ENCODE assay signal across 1 cellular context in the genomic region with DNA sequence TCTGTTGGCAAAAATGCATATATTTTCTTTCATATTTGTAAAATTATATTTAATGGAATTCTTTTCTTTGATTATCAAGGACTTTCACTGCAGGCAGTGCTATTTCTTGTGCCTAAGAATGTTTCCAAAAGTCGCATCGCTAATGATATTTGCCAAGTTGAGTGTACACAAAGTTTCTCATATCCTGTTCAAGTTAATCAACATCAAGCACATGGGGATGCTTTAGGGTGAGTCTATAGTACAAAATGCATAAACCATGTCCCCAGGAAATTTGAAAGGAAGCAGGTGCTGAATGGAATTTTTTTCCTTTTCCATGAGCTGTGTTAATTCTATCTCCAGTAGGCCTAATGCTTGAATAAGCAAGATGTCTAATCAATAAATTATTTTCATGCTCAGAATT.
TF ChIP-seq lines count a peak whose summit lies in the region.

No MANE protein-coding gene starts in this region.

TF ChIP-seq in HepG2, 621 proteins besides CTCF, POLR2A, EP300 and RAD21 (continued from another document and continues in another):
- TF ChIP-seq, protein P1, sequence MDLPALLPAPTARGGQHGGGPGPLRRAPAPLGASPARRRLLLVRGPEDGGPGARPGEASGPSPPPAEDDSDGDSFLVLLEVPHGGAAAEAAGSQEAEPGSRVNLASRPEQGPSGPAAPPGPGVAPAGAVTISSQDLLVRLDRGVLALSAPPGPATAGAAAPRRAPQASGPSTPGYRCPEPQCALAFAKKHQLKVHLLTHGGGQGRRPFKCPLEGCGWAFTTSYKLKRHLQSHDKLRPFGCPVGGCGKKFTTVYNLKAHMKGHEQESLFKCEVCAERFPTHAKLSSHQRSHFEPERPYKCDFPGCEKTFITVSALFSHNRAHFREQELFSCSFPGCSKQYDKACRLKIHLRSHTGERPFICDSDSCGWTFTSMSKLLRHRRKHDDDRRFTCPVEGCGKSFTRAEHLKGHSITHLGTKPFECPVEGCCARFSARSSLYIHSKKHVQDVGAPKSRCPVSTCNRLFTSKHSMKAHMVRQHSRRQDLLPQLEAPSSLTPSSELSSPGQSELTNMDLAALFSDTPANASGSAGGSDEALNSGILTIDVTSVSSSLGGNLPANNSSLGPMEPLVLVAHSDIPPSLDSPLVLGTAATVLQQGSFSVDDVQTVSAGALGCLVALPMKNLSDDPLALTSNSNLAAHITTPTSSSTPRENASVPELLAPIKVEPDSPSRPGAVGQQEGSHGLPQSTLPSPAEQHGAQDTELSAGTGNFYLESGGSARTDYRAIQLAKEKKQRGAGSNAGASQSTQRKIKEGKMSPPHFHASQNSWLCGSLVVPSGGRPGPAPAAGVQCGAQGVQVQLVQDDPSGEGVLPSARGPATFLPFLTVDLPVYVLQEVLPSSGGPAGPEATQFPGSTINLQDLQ (CRISPR knock-in tag; IDR thresholded peaks at IDR 0.05): no peak
- TF ChIP-seq, protein P2, sequence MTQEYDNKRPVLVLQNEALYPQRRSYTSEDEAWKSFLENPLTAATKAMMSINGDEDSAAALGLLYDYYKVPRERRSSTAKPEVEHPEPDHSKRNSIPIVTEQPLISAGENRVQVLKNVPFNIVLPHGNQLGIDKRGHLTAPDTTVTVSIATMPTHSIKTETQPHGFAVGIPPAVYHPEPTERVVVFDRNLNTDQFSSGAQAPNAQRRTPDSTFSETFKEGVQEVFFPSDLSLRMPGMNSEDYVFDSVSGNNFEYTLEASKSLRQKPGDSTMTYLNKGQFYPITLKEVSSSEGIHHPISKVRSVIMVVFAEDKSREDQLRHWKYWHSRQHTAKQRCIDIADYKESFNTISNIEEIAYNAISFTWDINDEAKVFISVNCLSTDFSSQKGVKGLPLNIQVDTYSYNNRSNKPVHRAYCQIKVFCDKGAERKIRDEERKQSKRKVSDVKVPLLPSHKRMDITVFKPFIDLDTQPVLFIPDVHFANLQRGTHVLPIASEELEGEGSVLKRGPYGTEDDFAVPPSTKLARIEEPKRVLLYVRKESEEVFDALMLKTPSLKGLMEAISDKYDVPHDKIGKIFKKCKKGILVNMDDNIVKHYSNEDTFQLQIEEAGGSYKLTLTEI (CRISPR knock-in tag; conservative IDR thresholded peaks at IDR 0.05): no peak
- TF ChIP-seq, protein P3, sequence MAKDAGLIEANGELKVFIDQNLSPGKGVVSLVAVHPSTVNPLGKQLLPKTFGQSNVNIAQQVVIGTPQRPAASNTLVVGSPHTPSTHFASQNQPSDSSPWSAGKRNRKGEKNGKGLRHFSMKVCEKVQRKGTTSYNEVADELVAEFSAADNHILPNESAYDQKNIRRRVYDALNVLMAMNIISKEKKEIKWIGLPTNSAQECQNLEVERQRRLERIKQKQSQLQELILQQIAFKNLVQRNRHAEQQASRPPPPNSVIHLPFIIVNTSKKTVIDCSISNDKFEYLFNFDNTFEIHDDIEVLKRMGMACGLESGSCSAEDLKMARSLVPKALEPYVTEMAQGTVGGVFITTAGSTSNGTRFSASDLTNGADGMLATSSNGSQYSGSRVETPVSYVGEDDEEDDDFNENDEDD (CRISPR knock-in tag; IDR thresholded peaks at IDR 0.05; ENCODE audit: borderline replicate concordance): no peak
- TF ChIP-seq ATAD3A (CRISPR knock-in tag; IDR thresholded peaks at IDR 0.05) (no peak), ISL2 (CRISPR knock-in tag; IDR thresholded peaks at IDR 0.05) (peak; percentile 70), MAZ (IDR thresholded peaks at IDR 0.05; ENCODE audit: borderline replicate concordance, low read depth, low read length) (no peak), MAZ (CRISPR knock-in tag; IDR thresholded peaks at IDR 0.05; ENCODE audit: low read depth) (no peak), SMARCC2 (IDR thresholded peaks at IDR 0.05) (no peak), ZNF3 (CRISPR knock-in tag; IDR thresholded peaks at IDR 0.05) (no peak), ZNF563 (CRISPR knock-in tag; IDR thresholded peaks at IDR 0.05) (no peak), NFYB (CRISPR knock-in tag; IDR thresholded peaks at IDR 0.05) (no peak), KDM1A (CRISPR knock-in tag; IDR thresholded peaks at IDR 0.05) (no peak), MXD4 (CRISPR knock-in tag; IDR thresholded peaks at IDR 0.05) (no peak), NFE2L2 (IDR thresholded peaks at IDR 0.05; ENCODE audit: low read length) (no peak), ZNF687 (CRISPR knock-in tag; IDR thresholded peaks at IDR 0.05) (no peak), ZBTB7A (CRISPR knock-in tag; IDR thresholded peaks at IDR 0.05) (no peak), ZSCAN30 (CRISPR knock-in tag; IDR thresholded peaks at IDR 0.05) (no peak), RBM39 (IDR thresholded peaks at IDR 0.05; ENCODE audit: low read depth, low read length, poor library complexity, severe bottlenecking) (no peak), ZNF644 (CRISPR knock-in tag; IDR thresholded peaks at IDR 0.05; ENCODE audit: low read depth) (0 out of 2 replicates have a peak, but pooled peaks have one; percentile 17), RXRA (CRISPR knock-in tag; IDR thresholded peaks at IDR 0.05) (no peak), FOXK2 (IDR thresholded peaks at IDR 0.05) (no peak), ZNF33B (CRISPR knock-in tag; IDR thresholded peaks at IDR 0.05) (no peak), ZNF615 (CRISPR knock-in tag; IDR thresholded peaks at IDR 0.05; ENCODE audit: borderline replicate concordance) (no peak)
- TF ChIP-seq, protein P4, sequence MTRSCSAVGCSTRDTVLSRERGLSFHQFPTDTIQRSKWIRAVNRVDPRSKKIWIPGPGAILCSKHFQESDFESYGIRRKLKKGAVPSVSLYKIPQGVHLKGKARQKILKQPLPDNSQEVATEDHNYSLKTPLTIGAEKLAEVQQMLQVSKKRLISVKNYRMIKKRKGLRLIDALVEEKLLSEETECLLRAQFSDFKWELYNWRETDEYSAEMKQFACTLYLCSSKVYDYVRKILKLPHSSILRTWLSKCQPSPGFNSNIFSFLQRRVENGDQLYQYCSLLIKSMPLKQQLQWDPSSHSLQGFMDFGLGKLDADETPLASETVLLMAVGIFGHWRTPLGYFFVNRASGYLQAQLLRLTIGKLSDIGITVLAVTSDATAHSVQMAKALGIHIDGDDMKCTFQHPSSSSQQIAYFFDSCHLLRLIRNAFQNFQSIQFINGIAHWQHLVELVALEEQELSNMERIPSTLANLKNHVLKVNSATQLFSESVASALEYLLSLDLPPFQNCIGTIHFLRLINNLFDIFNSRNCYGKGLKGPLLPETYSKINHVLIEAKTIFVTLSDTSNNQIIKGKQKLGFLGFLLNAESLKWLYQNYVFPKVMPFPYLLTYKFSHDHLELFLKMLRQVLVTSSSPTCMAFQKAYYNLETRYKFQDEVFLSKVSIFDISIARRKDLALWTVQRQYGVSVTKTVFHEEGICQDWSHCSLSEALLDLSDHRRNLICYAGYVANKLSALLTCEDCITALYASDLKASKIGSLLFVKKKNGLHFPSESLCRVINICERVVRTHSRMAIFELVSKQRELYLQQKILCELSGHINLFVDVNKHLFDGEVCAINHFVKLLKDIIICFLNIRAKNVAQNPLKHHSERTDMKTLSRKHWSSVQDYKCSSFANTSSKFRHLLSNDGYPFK (CRISPR knock-in tag; IDR thresholded peaks at IDR 0.05; ENCODE audit: borderline replicate concordance): no peak
- TF ChIP-seq, protein P5, sequence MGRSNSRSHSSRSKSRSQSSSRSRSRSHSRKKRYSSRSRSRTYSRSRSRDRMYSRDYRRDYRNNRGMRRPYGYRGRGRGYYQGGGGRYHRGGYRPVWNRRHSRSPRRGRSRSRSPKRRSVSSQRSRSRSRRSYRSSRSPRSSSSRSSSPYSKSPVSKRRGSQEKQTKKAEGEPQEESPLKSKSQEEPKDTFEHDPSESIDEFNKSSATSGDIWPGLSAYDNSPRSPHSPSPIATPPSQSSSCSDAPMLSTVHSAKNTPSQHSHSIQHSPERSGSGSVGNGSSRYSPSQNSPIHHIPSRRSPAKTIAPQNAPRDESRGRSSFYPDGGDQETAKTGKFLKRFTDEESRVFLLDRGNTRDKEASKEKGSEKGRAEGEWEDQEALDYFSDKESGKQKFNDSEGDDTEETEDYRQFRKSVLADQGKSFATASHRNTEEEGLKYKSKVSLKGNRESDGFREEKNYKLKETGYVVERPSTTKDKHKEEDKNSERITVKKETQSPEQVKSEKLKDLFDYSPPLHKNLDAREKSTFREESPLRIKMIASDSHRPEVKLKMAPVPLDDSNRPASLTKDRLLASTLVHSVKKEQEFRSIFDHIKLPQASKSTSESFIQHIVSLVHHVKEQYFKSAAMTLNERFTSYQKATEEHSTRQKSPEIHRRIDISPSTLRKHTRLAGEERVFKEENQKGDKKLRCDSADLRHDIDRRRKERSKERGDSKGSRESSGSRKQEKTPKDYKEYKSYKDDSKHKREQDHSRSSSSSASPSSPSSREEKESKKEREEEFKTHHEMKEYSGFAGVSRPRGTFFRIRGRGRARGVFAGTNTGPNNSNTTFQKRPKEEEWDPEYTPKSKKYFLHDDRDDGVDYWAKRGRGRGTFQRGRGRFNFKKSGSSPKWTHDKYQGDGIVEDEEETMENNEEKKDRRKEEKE (IDR thresholded peaks at IDR 0.05): no peak
- TF ChIP-seq, protein P6, sequence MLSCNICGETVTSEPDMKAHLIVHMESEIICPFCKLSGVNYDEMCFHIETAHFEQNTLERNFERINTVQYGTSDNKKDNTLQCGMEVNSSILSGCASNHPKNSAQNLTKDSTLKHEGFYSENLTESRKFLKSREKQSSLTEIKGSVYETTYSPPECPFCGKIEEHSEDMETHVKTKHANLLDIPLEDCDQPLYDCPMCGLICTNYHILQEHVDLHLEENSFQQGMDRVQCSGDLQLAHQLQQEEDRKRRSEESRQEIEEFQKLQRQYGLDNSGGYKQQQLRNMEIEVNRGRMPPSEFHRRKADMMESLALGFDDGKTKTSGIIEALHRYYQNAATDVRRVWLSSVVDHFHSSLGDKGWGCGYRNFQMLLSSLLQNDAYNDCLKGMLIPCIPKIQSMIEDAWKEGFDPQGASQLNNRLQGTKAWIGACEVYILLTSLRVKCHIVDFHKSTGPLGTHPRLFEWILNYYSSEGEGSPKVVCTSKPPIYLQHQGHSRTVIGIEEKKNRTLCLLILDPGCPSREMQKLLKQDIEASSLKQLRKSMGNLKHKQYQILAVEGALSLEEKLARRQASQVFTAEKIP (CRISPR knock-in tag; IDR thresholded peaks at IDR 0.05; ENCODE audit: borderline replicate concordance): no peak
- TF ChIP-seq, protein P7, sequence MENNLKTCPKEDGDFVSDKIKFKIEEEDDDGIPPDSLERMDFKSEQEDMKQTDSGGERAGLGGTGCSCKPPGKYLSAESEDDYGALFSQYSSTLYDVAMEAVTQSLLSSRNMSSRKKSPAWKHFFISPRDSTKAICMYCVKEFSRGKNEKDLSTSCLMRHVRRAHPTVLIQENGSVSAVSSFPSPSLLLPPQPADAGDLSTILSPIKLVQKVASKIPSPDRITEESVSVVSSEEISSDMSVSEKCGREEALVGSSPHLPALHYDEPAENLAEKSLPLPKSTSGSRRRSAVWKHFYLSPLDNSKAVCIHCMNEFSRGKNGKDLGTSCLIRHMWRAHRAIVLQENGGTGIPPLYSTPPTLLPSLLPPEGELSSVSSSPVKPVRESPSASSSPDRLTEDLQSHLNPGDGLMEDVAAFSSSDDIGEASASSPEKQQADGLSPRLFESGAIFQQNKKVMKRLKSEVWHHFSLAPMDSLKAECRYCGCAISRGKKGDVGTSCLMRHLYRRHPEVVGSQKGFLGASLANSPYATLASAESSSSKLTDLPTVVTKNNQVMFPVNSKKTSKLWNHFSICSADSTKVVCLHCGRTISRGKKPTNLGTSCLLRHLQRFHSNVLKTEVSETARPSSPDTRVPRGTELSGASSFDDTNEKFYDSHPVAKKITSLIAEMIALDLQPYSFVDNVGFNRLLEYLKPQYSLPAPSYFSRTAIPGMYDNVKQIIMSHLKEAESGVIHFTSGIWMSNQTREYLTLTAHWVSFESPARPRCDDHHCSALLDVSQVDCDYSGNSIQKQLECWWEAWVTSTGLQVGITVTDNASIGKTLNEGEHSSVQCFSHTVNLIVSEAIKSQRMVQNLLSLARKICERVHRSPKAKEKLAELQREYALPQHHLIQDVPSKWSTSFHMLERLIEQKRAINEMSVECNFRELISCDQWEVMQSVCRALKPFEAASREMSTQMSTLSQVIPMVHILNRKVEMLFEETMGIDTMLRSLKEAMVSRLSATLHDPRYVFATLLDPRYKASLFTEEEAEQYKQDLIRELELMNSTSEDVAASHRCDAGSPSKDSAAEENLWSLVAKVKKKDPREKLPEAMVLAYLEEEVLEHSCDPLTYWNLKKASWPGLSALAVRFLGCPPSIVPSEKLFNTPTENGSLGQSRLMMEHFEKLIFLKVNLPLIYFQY (CRISPR knock-in tag; IDR thresholded peaks at IDR 0.05; ENCODE audit: borderline replicate concordance): no peak
